ENCODE assay signal across 8 cellular contexts in the genomic region with DNA sequence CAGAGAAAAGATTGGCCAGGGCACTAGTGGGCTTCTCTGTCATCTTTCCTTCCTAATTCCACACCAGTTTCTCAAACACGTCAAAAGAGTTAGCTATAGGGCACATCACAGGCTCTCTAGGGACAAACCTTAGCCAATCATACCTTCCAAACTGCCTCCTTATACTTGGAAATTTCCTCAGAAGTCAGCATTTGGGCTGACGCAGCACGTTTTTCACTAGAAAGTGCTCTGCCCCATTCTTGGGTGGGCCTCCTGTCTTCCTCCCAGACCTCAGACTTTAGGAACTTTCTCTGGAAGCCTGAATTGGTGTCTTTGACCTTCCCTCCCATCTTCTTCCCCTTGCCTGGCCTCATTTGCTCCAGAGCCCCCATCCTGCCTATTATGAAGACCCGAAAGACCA. TPM values are rescaled to one million over a fixed set of nuclear protein-coding genes. Genes with fewer than 3 reads are reported as not detected.
A peak's percentile ranks its signal among the peaks of the same experiment; 100 is the strongest.
DNase-seq lines count a peak whose midpoint lies in the region; ATAC-seq and TF ChIP-seq lines count a peak whose summit lies in the region.

No MANE protein-coding gene starts in this region.

- BruUV-seq in OCI-LY7 (replicated peaks; lab: Mats Ljungman, UMichigan): no TSS peak

- POLR2A ChIA-PET in OCI-LY7 (lab: Charles Lee): interaction anchor here (1.0 to 2.3 kb wide), 6 partner anchors 9 to 25 kb away, joined by 3 to 10 read pairs (median 4); partner anchors contain the start of gene KAZALD1

- H2AFZ ChIP-seq in OCI-LY7 (ENCODE audit: low read length) (no peak overlapping the region; the same call in 1 of the 2 replicates), neuron (ENCODE audit: low read depth, low read length) (no peak overlapping the region)

- peak overlapping the region; percentile 72 for H3K4me3 ChIP-seq in BLaER1
- H3K4me3 ChIP-seq in OCI-LY7 (ENCODE audit: low read depth, low read length, poor library complexity, severe bottlenecking): peak overlapping the region; percentile 69
- peak overlapping the region; percentile 33 for H3K4me3 ChIP-seq in endocrine pancreas (ENCODE audit: control insufficient read depth, insufficient read depth, low read length)
- H3K4me3 ChIP-seq in neuron (ENCODE audit: low read length): peak overlapping the region; percentile 58

- no peaks in the 10 kb centered on the region for H3K9me2 ChIP-seq in OCI-LY7 (ENCODE audit: insufficient read depth, low read length)

- intact Hi-C loops in OCI-LY7 (cut with micrococcal nuclease; ENCODE audit: unreplicated experiment): no loop called here

- peaks cover 19% of the 10 kb centered on the region for H3K27me3 ChIP-seq in BLaER1
- H3K27me3 ChIP-seq in endocrine pancreas (ENCODE audit: control insufficient read depth, insufficient read depth, low read length): no peaks in the 10 kb centered on the region
- no peaks in the 10 kb centered on the region for H3K27me3 ChIP-seq in neuron (ENCODE audit: insufficient read depth, low read length)

- H3K9ac ChIP-seq in BLaER1 (peak overlapping the region; percentile 76; the same call in 1 of the 2 replicates), endocrine pancreas (ENCODE audit: control insufficient read depth, insufficient read depth, low read length) (peak overlapping the region; percentile 63)

- H3K4me2 ChIP-seq in BLaER1 (peak overlapping the region; percentile 93), OCI-LY7 (ENCODE audit: low read length) (peak overlapping the region; percentile 89)

- DNase-seq in OCI-LY7 (ENCODE audit: low spot score) (no peak), cortex of kidney (lab: John Stamatoyannopoulos, UW) (no peak), NCI-H774 (lab: John Stamatoyannopoulos, UW) (no peak)
- no peak for DNase-seq in effector CD4-positive, alpha-beta T cell

- TF ChIP-seq CTCF in OCI-LY7 (conservative IDR thresholded peaks at IDR 0.05; ENCODE audit: low read length): no peak

- H3K4me1 ChIP-seq in BLaER1 (peaks cover 40% of the 10 kb centered on the region), OCI-LY7 (ENCODE audit: insufficient read depth, low read length, poor library complexity, severe bottlenecking) (peaks cover 32% of the 10 kb centered on the region), endocrine pancreas (ENCODE audit: control insufficient read depth, insufficient read depth, low read length) (peaks cover 3% of the 10 kb centered on the region), neuron (ENCODE audit: insufficient read depth, low read length) (peaks cover 19% of the 10 kb centered on the region)

- H4K20me1 ChIP-seq in BLaER1 (no peaks in the 10 kb centered on the region), OCI-LY7 (ENCODE audit: insufficient read depth, low read length) (no peaks in the 10 kb centered on the region)

- no peak for ATAC-seq in HG02588 (IDR thresholded peaks at IDR 0.05; ENCODE audit: unreplicated experiment)

- H3K9me3 ChIP-seq in BLaER1 (no peaks in the 10 kb centered on the region), OCI-LY7 (ENCODE audit: low read length) (no peaks in the 10 kb centered on the region), endocrine pancreas (ENCODE audit: control insufficient read depth, low read length) (no peaks in the 10 kb centered on the region), neuron (ENCODE audit: low read length) (no peaks in the 10 kb centered on the region)

- H3K36me3 ChIP-seq in BLaER1: peaks cover 31% of the 10 kb centered on the region
- H3K36me3 ChIP-seq in OCI-LY7 (ENCODE audit: insufficient read depth, low read length): no peaks in the 10 kb centered on the region
- no peaks in the 10 kb centered on the region for H3K36me3 ChIP-seq in endocrine pancreas (ENCODE audit: control insufficient read depth, insufficient read depth, low read length)
- H3K36me3 ChIP-seq in neuron (ENCODE audit: insufficient read depth, low read length): no peaks in the 10 kb centered on the region

- CTCF ChIA-PET in OCI-LY7 (lab: Charles Lee; ENCODE audit: unreplicated experiment): interaction anchor here (0.8 to 1.3 kb wide), 4 partner anchors 8 to 100 kb away, joined by 3 to 5 read pairs (median 4); no protein-coding TSS in a partner anchor

- H3K27ac ChIP-seq in BLaER1 (peak overlapping the region; percentile 80), OCI-LY7 (ENCODE audit: low read depth, low read length, poor library complexity, severe bottlenecking) (no peak overlapping the region)

- H3K79me2 ChIP-seq in OCI-LY7 (ENCODE audit: insufficient read depth, low read depth, low read length): no peaks in the 10 kb centered on the region

RNA-seq across cellular contexts. Expression of gene SFXN3, which starts 11.1 kb away (rescaled TPM):
- 0.41 TPM in 1 of 2 replicates, not detected in the other for total RNA-seq in OCI-LY7 (2014; rRNA removed; shearing (Covaris generic))
- total RNA-seq in OCI-LY7 (2022): 0.11 TPM in 1 of 2 replicates, not detected in the other

RNA-seq across cellular contexts. Expression of gene PDZD7, which starts 11.2 kb away (rescaled TPM):
- 1.4 and 2.1 TPM in 2 replicates for total RNA-seq in OCI-LY7 (2014; rRNA removed; shearing (Covaris generic))
- total RNA-seq in OCI-LY7 (2022): 1.6 and 1.8 TPM in 2 replicates

RNA-seq across cellular contexts. Expression of gene KAZALD1, which starts 19.7 kb away (rescaled TPM):
- 9.7 and 18.8 TPM in 2 replicates for total RNA-seq in OCI-LY7 (2014; rRNA removed; shearing (Covaris generic))
- total RNA-seq in OCI-LY7 (2022): 32.2 and 36.4 TPM in 2 replicates

RNA-seq across cellular contexts. Expression of gene LZTS2, which starts 42.5 kb away (rescaled TPM):
- total RNA-seq in OCI-LY7 (2014; rRNA removed; shearing (Covaris generic)): 10.4 and 13.6 TPM in 2 replicates
- 20.3 and 20.5 TPM in 2 replicates for total RNA-seq in OCI-LY7 (2022)

RNA-seq across cellular contexts. Expression of gene TWNK, which starts 54.8 kb away (rescaled TPM):
- 14.5 and 15.8 TPM in 2 replicates for total RNA-seq in OCI-LY7 (2014; rRNA removed; shearing (Covaris generic))
- 20.3 and 21.7 TPM in 2 replicates for total RNA-seq in OCI-LY7 (2022)
